In genomic region chr11:8258771-8259170, GRCh38 we compare ENCODE assay signal across 13 cellular contexts. TPM values are rescaled to one million over a fixed set of nuclear protein-coding genes. Genes with fewer than 3 reads are reported as not detected.
A peak's percentile ranks its signal among the peaks of the same experiment; 100 is the strongest.
DNase-seq lines count a peak whose midpoint lies in the region; ATAC-seq and TF ChIP-seq lines count a peak whose summit lies in the region.
"Had no signal": no experiment of that assay in that cellular context is flagged by ENCODE, and none has a peak within 500 bp of the region (broad histone marks: within the 10 kb centered on the region; RNA-seq: fewer than 3 reads in every experiment).

No MANE protein-coding gene starts in this region.

- peaks cover 15% of the 10 kb centered on the region; the same call in 1 of the 2 replicates for H3K27me3 ChIP-seq in GM23248 (replicated peaks; ENCODE audit: insufficient read depth)
- no peaks in the 10 kb centered on the region for H3K27me3 ChIP-seq in psoas muscle (ENCODE audit: insufficient read depth in 3 of 3, low read length in 2 of 3)

- no peaks in the 10 kb centered on the region for H3K79me2 ChIP-seq in GM23248 (ENCODE audit: insufficient read depth)

- peak overlapping the region; percentile 35 for H3K4me2 ChIP-seq in GM23248 (ENCODE audit: unreplicated experiment)

- no peaks in the 10 kb centered on the region for H4K20me1 ChIP-seq in GM23248 (ENCODE audit: insufficient read depth)

- H3K9me3 Mint-ChIP-seq in natural killer cell treated with Interleukin-12 subunit alpha and Interleukin-12 subunit beta and Interleukin-15 and Interleukin-18, amount 100 ng/mL, for 72 hours: no peaks in the 10 kb centered on the region

- peak; percentile 60 to 77 (median 68) for ATAC-seq in psoas muscle
- ATAC-seq in HG03095 (IDR thresholded peaks at IDR 0.05; ENCODE audit: unreplicated experiment): no peak
- ATAC-seq in natural killer cell treated with Interleukin-12 subunit alpha and Interleukin-12 subunit beta and Interleukin-15 and Interleukin-18, amount 100 ng/mL, for 72 hours: no peak
- no peak for ATAC-seq in HG02981 (IDR thresholded peaks at IDR 0.05; ENCODE audit: unreplicated experiment)
- ATAC-seq: left colon had no signal

- in situ Hi-C loops in GM23248 (cut with MboI): no loop called here

- peaks cover 4 to 31% of the 10 kb centered on the region in 2 donors for H3K27me3 Mint-ChIP-seq in natural killer cell treated with Interleukin-12 subunit alpha and Interleukin-12 subunit beta and Interleukin-15 and Interleukin-18, amount 100 ng/mL, for 72 hours

- H3K4me1 ChIP-seq in GM23248 (ENCODE audit: insufficient read depth) (peaks cover 5% of the 10 kb centered on the region; the same call in 1 of the 2 replicates), psoas muscle (peaks cover 17% of the 10 kb centered on the region)

- no peak overlapping the region for H3K27ac Mint-ChIP-seq in natural killer cell treated with Interleukin-12 subunit alpha and Interleukin-12 subunit beta and Interleukin-15 and Interleukin-18, amount 100 ng/mL, for 72 hours

- no peak overlapping the region for H2AFZ ChIP-seq in GM23248

- H3K4me3 Mint-ChIP-seq in natural killer cell treated with Interleukin-12 subunit alpha and Interleukin-12 subunit beta and Interleukin-15 and Interleukin-18, amount 100 ng/mL, for 72 hours: no peak overlapping the region

- H3K27ac ChIP-seq in GM23248 (no peak overlapping the region), psoas muscle (peak overlapping the region; percentile 81)
- H3K27ac ChIP-seq: SK-N-MC had no signal

- TF ChIP-seq CTCF in epithelial cell of proximal tubule (conservative IDR thresholded peaks at IDR 0.05; ENCODE audit: low read depth, low read length): no peak
- TF ChIP-seq CTCF in psoas muscle (IDR thresholded peaks at IDR 0.05): no peak

- H3K9me3 ChIP-seq in GM23248 (ENCODE audit: low read depth): no peaks in the 10 kb centered on the region
- no peaks in the 10 kb centered on the region for H3K9me3 ChIP-seq in psoas muscle

- H3K36me3 ChIP-seq in GM23248 (ENCODE audit: low read depth) (no peaks in the 10 kb centered on the region), psoas muscle (ENCODE audit: insufficient read depth in 1 of 2, low read depth in 1 of 2) (no peaks in the 10 kb centered on the region)

- H3K9ac ChIP-seq in GM23248: 0 out of 2 replicates have a peak overlapping the region, but pooled peaks have one; percentile 25

- intact Hi-C loops in psoas muscle (cut with DNase I): no loop called here

- WGBS in GM23248 (ENCODE audit: low coverage in 1 of 2, low lambda C conversion rate in 2 of 2, missing lambda C conversion rate in 2 of 2), 2 experiments: 2% methylated on average over 8 of the region's 8 CpGs
- WGBS in psoas muscle, 3 donors: 15 to 42% (median 29%) methylated on average over 8 of the region's 8 CpGs

- H3F3A ChIP-seq in GM23248 (ENCODE audit: insufficient read depth): no peaks in the 10 kb centered on the region

- no peaks in the 10 kb centered on the region for H3K36me3 Mint-ChIP-seq in natural killer cell treated with Interleukin-12 subunit alpha and Interleukin-12 subunit beta and Interleukin-15 and Interleukin-18, amount 100 ng/mL, for 72 hours

- DNase-seq in GM23248 (peak; percentile 96), NCI-H69 (lab: John Stamatoyannopoulos, UW) (peak; percentile 94), epithelial cell of proximal tubule (ENCODE audit: low read depth) (peak; percentile 60), psoas muscle (no peak), NCI-H1092 treated with DMSO at 0.1 percent for 48 hours (lab: John Stamatoyannopoulos, UW) (no peak)
- no peak for DNase-seq in natural killer cell treated with Interleukin-12 subunit alpha and Interleukin-12 subunit beta and Interleukin-15 and Interleukin-18, amount 100 ng/mL, for 72 hours (ENCODE audit: low spot score)
- DNase-seq: dermis blood vessel endothelial cell, small intestine had no signal

- no peaks in the 10 kb centered on the region for H3K9me2 ChIP-seq in GM23248 (ENCODE audit: insufficient read depth)

- peaks cover 4 to 5% of the 10 kb centered on the region in 2 donors for H3K4me1 Mint-ChIP-seq in natural killer cell treated with Interleukin-12 subunit alpha and Interleukin-12 subunit beta and Interleukin-15 and Interleukin-18, amount 100 ng/mL, for 72 hours (ENCODE audit: low read depth in 2 of 2)

- H3K4me3 ChIP-seq in GM23248 (no peak overlapping the region), epithelial cell of proximal tubule (ENCODE audit: low read depth, low read length) (no peak overlapping the region), psoas muscle (peak overlapping the region; percentile 45)
- H3K4me3 ChIP-seq: SK-N-MC had no signal

RNA-seq across cellular contexts. Expression of gene LMO1, which starts 4.9 kb away (rescaled TPM):
- not detected in 2 replicates for total RNA-seq in GM23248 (2014; rRNA removed; shearing (Covaris generic))
- polyA plus RNA-seq in GM23248 (2016; fragmentation: Nextera tagmentation; extraction: Ambion mirVana): not detected in 2 replicates
- total RNA-seq in epithelial cell of proximal tubule: not detected in 2 replicates
- total RNA-seq in psoas muscle: 1 to 10 TPM; 3.2 to 9.3 (median 4.4) TPM
- polyA plus RNA-seq in psoas muscle: 1 to 10 TPM in 2 of 3 donors, under 1 TPM in 1; 0.74 to 3.0 (median 2.0) TPM
- total RNA-seq in natural killer cell treated with Interleukin-12 subunit alpha and Interleukin-12 subunit beta and Interleukin-15 and Interleukin-18, amount 100 ng/mL, for 72 hours: not detected
- total RNA-seq: dermis blood vessel endothelial cell, left colon, subcutaneous adipose tissue had no signal
- polyA plus RNA-seq: small intestine had no signal

Comparison
In these comparisons a context has a peak if more than half of its experiments do, and no peak if none do; other contexts are left out.
1. DNase-seq: peak in GM23248 (single experiment), NCI-H69 (single experiment) and epithelial cell of proximal tubule (single experiment); none in psoas muscle (0 of 2), natural killer cell treated with Interleukin-12 subunit alpha and Interleukin-12 subunit beta and Interleukin-15 and Interleukin-18, amount 100 ng/mL, for 72 hours (single experiment) and NCI-H1092 treated with DMSO at 0.1 percent for 48 hours (single experiment).
2. ATAC-seq: peak in psoas muscle (4 of 4); none in HG03095 (single experiment), natural killer cell treated with Interleukin-12 subunit alpha and Interleukin-12 subunit beta and Interleukin-15 and Interleukin-18, amount 100 ng/mL, for 72 hours (0 of 2) and HG02981 (single experiment).